ENCODE assay signal across 8 cellular contexts in the genomic region with DNA sequence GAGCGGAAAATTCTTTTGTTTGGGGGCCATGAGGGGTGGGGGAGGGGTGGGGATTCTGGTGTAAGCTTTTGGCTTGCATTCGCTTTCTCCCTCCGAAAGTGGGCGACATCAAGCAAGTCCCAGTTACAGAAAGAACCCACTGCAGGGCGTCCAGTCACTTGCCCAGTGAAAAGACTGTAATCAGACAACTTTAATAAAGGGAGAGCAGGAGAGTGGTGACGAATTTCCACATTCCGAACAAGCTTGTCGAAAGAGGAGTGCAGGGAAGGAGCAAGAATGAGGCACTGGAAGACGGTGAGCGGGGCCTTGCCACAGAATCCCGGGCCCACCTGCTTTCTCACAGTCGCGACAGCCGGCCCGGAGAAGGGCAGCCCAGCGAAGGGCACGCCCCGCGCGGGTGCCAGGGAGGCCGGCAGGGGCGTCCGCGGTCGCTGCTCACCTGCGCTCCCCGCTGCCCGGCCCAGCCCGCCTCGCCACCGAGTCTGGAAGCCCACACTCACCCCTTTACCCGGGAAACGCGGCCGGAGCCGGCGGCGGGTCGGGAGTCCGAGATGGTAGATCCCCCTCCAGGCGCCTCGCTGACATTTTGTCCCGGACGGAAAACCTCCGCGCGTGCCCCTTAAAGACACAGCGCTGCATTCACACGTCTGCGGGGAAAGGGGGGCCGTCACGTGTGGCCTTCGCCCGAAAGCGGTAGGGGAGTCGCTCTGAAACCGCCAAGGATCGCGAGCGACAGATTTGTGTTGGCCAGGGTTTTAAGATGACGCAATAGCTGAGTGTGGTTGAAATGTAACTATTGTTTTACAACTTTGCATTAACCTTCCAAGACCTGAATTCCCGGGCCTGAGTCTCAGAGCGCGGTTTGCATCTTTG. TPM values are rescaled to one million over a fixed set of nuclear protein-coding genes. Genes with fewer than 3 reads are reported as not detected.
A peak's percentile ranks its signal among the peaks of the same experiment; 100 is the strongest.
DNase-seq lines count a peak whose midpoint lies in the region; ATAC-seq lines count a peak whose summit lies in the region.

A gene with protein sequence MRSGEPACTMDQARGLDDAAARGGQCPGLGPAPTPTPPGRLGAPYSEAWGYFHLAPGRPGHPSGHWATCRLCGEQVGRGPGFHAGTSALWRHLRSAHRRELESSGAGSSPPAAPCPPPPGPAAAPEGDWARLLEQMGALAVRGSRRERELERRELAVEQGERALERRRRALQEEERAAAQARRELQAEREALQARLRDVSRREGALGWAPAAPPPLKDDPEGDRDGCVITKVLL (minus strand): TSS at position 675 of the 873 bp plus-strand sequence. CDS start 9,407 bp downstream, outside the sequence.

- ATAC-seq in GM19035 (IDR thresholded peaks at IDR 0.05; ENCODE audit: unreplicated experiment) (peak; percentile 62), HG03460 (IDR thresholded peaks at IDR 0.05; ENCODE audit: unreplicated experiment) (peak; percentile 63)

- DNase-seq in AML-193 (lab: John Stamatoyannopoulos, UW): peak; percentile 58 to 63
- peak; percentile 83 for DNase-seq in NCI-H82 (lab: John Stamatoyannopoulos, UW)
- DNase-seq in activated CD8-positive, alpha-beta memory T cell treated with anti-CD3 and anti-CD28 coated beads for 24 hours: peak; percentile 84
- DNase-seq in effector CD8-positive, alpha-beta T cell (lab: John Stamatoyannopoulos, UW): peak; percentile 46
- DNase-seq in lung microvascular endothelial cell (ENCODE audit: low read depth in 2 of 2): peak; percentile 72 to 73
- peak; percentile 21 for DNase-seq in stimulated activated CD8-positive, alpha-beta memory T cell treated with anti-CD3 and anti-CD28 coated beads, Interleukin-15, amount 100 ng/mL, for 24 hours (ENCODE audit: low read depth)

RNA-seq across cellular contexts. Expression of the gene that starts here (rescaled TPM):
- 1.1 and 1.2 TPM in 2 replicates for total RNA-seq in lung microvascular endothelial cell

Comparison
In these comparisons a context has a peak if more than half of its experiments do, and no peak if none do; other contexts are left out.
1. Peak in every context shown above with its lines: DNase-seq and ATAC-seq.
2. DNase-seq: peak in every context shown above with its lines; median percentile 84 in activated CD8-positive, alpha-beta memory T cell treated with anti-CD3 and anti-CD28 coated beads for 24 hours; 83 in NCI-H82; 72 in lung microvascular endothelial cell; 60 in AML-193; 46 in effector CD8-positive, alpha-beta T cell; 21 in stimulated activated CD8-positive, alpha-beta memory T cell treated with anti-CD3 and anti-CD28 coated beads, Interleukin-15, amount 100 ng/mL, for 24 hours.